ENCODE assay signal across 1 cellular context in genomic region chr10:63522129-63522687, GRCh38.
A peak's percentile ranks its signal among the peaks of the same experiment; 100 is the strongest.
TF ChIP-seq lines count a peak whose summit lies in the region.

No MANE protein-coding gene starts in this region.

TF ChIP-seq in K562, 482 proteins besides CTCF, POLR2A, EP300 and RAD21 (continued from another document and continues in another):
- TF ChIP-seq, protein P1, sequence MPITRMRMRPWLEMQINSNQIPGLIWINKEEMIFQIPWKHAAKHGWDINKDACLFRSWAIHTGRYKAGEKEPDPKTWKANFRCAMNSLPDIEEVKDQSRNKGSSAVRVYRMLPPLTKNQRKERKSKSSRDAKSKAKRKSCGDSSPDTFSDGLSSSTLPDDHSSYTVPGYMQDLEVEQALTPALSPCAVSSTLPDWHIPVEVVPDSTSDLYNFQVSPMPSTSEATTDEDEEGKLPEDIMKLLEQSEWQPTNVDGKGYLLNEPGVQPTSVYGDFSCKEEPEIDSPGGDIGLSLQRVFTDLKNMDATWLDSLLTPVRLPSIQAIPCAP (CRISPR knock-in tag; IDR thresholded peaks at IDR 0.05; ENCODE audit: borderline replicate concordance) = no peak
- TF ChIP-seq, protein P2, sequence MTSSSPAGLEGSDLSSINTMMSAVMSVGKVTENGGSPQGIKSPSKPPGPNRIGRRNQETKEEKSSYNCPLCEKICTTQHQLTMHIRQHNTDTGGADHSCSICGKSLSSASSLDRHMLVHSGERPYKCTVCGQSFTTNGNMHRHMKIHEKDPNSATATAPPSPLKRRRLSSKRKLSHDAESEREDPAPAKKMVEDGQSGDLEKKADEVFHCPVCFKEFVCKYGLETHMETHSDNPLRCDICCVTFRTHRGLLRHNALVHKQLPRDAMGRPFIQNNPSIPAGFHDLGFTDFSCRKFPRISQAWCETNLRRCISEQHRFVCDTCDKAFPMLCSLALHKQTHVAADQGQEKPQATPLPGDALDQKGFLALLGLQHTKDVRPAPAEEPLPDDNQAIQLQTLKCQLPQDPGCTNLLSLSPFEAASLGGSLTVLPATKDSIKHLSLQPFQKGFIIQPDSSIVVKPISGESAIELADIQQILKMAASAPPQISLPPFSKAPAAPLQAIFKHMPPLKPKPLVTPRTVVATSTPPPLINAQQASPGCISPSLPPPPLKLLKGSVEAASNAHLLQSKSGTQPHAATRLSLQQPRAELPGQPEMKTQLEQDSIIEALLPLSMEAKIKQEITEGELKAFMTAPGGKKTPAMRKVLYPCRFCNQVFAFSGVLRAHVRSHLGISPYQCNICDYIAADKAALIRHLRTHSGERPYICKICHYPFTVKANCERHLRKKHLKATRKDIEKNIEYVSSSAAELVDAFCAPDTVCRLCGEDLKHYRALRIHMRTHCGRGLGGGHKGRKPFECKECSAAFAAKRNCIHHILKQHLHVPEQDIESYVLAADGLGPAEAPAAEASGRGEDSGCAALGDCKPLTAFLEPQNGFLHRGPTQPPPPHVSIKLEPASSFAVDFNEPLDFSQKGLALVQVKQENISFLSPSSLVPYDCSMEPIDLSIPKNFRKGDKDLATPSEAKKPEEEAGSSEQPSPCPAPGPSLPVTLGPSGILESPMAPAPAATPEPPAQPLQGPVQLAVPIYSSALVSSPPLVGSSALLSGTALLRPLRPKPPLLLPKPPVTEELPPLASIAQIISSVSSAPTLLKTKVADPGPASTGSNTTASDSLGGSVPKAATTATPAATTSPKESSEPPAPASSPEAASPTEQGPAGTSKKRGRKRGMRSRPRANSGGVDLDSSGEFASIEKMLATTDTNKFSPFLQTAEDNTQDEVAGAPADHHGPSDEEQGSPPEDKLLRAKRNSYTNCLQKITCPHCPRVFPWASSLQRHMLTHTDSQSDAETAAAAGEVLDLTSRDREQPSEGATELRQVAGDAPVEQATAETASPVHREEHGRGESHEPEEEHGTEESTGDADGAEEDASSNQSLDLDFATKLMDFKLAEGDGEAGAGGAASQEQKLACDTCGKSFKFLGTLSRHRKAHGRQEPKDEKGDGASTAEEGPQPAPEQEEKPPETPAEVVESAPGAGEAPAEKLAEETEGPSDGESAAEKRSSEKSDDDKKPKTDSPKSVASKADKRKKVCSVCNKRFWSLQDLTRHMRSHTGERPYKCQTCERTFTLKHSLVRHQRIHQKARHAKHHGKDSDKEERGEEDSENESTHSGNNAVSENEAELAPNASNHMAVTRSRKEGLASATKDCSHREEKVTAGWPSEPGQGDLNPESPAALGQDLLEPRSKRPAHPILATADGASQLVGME (CRISPR knock-in tag; IDR thresholded peaks at IDR 0.05) = no peak
- TF ChIP-seq BRD9 (IDR thresholded peaks at IDR 0.05; ENCODE audit: low read depth, partially characterized antibody) (no peak), SOX6 (IDR thresholded peaks at IDR 0.05) (peak; percentile 5; the same call in 1 of the 2 replicates), XRCC3 (IDR thresholded peaks at IDR 0.05) (no peak), ZNF75A (CRISPR knock-in tag; IDR thresholded peaks at IDR 0.05) (no peak), HCFC1 (IDR thresholded peaks at IDR 0.05; ENCODE audit: low read depth, low read length) (no peak), POLR2G (IDR thresholded peaks at IDR 0.05; ENCODE audit: low read depth, low read length) (no peak), ZNF830 (CRISPR knock-in tag; IDR thresholded peaks at IDR 0.05) (no peak), NUFIP1 (IDR thresholded peaks at IDR 0.05; ENCODE audit: partially characterized antibody) (no peak), BDP1 (IDR thresholded peaks at IDR 0.05; ENCODE audit: insufficient read depth, insufficient read length) (no peak), MXI1 (IDR thresholded peaks at IDR 0.05; ENCODE audit: low read depth, low read length) (0 out of 2 replicates have a peak, but pooled peaks have one; percentile 42), ATF2 (CRISPR knock-in tag; IDR thresholded peaks at IDR 0.05) (no peak), SMARCA4 (IDR thresholded peaks at IDR 0.05) (no peak), ZKSCAN8 (CRISPR knock-in tag; IDR thresholded peaks at IDR 0.05) (no peak), GATAD2B (IDR thresholded peaks at IDR 0.05; ENCODE audit: borderline replicate concordance) (peak; percentile 19; the same call in 1 of the 2 replicates), ZNF668 (CRISPR knock-in tag; IDR thresholded peaks at IDR 0.05) (0 out of 2 replicates have a peak, but pooled peaks have one; percentile 49), U2AF1 (optimal IDR thresholded peaks at IDR 0.05; ENCODE audit: low read depth, low read length) (no peak), TRIM24 (IDR thresholded peaks at IDR 0.05) (no peak), ZNF79 (CRISPR knock-in tag; IDR thresholded peaks at IDR 0.05; ENCODE audit: low read depth) (no peak), ZBTB40 (IDR thresholded peaks at IDR 0.05) (peak; percentile 67), ZBTB40 (CRISPR knock-in tag; IDR thresholded peaks at IDR 0.05) (no peak), SAP30 (IDR thresholded peaks at IDR 0.05; ENCODE audit: borderline replicate concordance, insufficient read depth, low read depth, low read length, poor library complexity, severe bottlenecking) (no peak), HMG20A (CRISPR knock-in tag; conservative IDR thresholded peaks at IDR 0.05) (no peak), HNRNPL (IDR thresholded peaks at IDR 0.05; ENCODE audit: low read depth, low read length) (no peak), FOXA3 (CRISPR knock-in tag; conservative IDR thresholded peaks at IDR 0.05 in 1 of 2, IDR thresholded peaks at IDR 0.05 in 1 of 2) (0 out of 4 replicates have a peak, but pooled peaks of 1 of the 2 experiments have one; percentile 52), TBL1XR1 (IDR thresholded peaks at IDR 0.05; ENCODE audit: low read length in 2 of 2) (no peak), ILF3 (IDR thresholded peaks at IDR 0.05; ENCODE audit: borderline replicate concordance) (0 out of 2 replicates have a peak, but pooled peaks have one; percentile 55), SMARCA5 (IDR thresholded peaks at IDR 0.05) (no peak), TSHZ1 (CRISPR knock-in tag; IDR thresholded peaks at IDR 0.05) (no peak)
- TF ChIP-seq, protein P3, sequence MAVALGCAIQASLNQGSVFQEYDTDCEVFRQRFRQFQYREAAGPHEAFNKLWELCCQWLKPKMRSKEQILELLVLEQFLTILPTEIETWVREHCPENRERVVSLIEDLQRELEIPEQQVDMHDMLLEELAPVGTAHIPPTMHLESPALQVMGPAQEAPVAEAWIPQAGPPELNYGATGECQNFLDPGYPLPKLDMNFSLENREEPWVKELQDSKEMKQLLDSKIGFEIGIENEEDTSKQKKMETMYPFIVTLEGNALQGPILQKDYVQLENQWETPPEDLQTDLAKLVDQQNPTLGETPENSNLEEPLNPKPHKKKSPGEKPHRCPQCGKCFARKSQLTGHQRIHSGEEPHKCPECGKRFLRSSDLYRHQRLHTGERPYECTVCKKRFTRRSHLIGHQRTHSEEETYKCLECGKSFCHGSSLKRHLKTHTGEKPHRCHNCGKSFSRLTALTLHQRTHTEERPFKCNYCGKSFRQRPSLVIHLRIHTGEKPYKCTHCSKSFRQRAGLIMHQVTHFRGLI (CRISPR knock-in tag; IDR thresholded peaks at IDR 0.05) = no peak
- TF ChIP-seq, protein P4, sequence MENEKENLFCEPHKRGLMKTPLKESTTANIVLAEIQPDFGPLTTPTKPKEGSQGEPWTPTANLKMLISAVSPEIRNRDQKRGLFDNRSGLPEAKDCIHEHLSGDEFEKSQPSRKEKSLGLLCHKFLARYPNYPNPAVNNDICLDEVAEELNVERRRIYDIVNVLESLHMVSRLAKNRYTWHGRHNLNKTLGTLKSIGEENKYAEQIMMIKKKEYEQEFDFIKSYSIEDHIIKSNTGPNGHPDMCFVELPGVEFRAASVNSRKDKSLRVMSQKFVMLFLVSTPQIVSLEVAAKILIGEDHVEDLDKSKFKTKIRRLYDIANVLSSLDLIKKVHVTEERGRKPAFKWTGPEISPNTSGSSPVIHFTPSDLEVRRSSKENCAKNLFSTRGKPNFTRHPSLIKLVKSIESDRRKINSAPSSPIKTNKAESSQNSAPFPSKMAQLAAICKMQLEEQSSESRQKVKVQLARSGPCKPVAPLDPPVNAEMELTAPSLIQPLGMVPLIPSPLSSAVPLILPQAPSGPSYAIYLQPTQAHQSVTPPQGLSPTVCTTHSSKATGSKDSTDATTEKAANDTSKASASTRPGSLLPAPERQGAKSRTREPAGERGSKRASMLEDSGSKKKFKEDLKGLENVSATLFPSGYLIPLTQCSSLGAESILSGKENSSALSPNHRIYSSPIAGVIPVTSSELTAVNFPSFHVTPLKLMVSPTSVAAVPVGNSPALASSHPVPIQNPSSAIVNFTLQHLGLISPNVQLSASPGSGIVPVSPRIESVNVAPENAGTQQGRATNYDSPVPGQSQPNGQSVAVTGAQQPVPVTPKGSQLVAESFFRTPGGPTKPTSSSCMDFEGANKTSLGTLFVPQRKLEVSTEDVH (IDR thresholded peaks at IDR 0.05; ENCODE audit: low read depth, partially characterized antibody) = no peak
